Comparison of ENCODE assay signal across 16 cellular contexts in the genomic region with DNA sequence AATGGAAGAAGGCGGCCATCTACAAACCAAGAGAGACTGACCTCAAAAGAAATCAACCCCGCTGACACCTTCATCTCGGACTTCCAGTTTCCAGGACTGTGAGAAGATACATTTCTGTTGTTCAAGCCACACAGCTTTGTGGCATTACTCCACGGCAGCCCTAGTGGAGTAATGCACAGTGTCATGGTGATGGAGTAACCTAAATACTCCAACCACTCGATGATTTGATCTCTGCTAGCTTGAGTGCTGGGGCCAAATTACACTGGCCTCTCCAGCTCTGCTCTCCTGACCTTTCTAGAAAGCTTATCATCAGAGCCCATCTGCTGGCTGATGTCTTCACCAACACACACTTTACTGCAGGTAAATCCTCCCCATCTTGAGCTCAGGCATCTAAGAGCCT. TPM values are rescaled to one million over a fixed set of nuclear protein-coding genes. Genes with fewer than 3 reads are reported as not detected.
DNase-seq lines count a peak whose midpoint lies in the region; ATAC-seq and TF ChIP-seq lines count a peak whose summit lies in the region.
"Had no signal": no experiment of that assay in that cellular context is flagged by ENCODE, and none has a peak within 500 bp of the region (broad histone marks: within the 10 kb centered on the region; RNA-seq: fewer than 3 reads in every experiment).

No MANE protein-coding gene starts in this region.

- H3K27me3 Mint-ChIP-seq in WTC11 (ENCODE audit: low read depth) (no peaks in the 10 kb centered on the region; the same call in 1 of the 2 replicates), neural crest cell (ENCODE audit: low read depth) (no peaks in the 10 kb centered on the region)
- H3K27me3 Mint-ChIP-seq: CD4-positive, alpha-beta T cell had no signal

- no peak for ATAC-seq in WTC11
- no peak for ATAC-seq in GM19351 (IDR thresholded peaks at IDR 0.05; ENCODE audit: unreplicated experiment)
- ATAC-seq in GM18505 (IDR thresholded peaks at IDR 0.05; ENCODE audit: unreplicated experiment): no peak
- ATAC-seq: A549 had no signal

- TF ChIP-seq CTCF in WTC11 (IDR thresholded peaks at IDR 0.05) (no peak), neural crest cell (conservative IDR thresholded peaks at IDR 0.05) (no peak)

- CTCF ChIA-PET in WTC11 (lab: Charles Lee): interaction anchor here (0.5 to 1.2 kb wide), 4 partner anchors 18 to 549 kb away, joined by 3 to 6 read pairs (median 4); no protein-coding TSS in a partner anchor

- POLR2A ChIA-PET in WTC11 (lab: Charles Lee): no interaction called here

- H3K4me3 Mint-ChIP-seq in WTC11: no peak overlapping the region
- H3K4me3 Mint-ChIP-seq in neural crest cell: no peak overlapping the region
- H3K4me3 Mint-ChIP-seq: CD4-positive, alpha-beta T cell; H9 had no signal

- H3K36me3 Mint-ChIP-seq in WTC11 (peaks cover 37% of the 10 kb centered on the region), neural crest cell (ENCODE audit: low read depth) (peaks cover 8% of the 10 kb centered on the region)

- peak; percentile 53 for DNase-seq in D341Med (ENCODE audit: low spot score)
- peak; percentile 92 for DNase-seq in NCI-H82 (lab: John Stamatoyannopoulos, UW)
- DNase-seq in WTC11 (ENCODE audit: low spot score): no peak
- DNase-seq in neural crest cell (ENCODE audit: low read depth, low spot score): no peak
- no peak for DNase-seq in ureter (ENCODE audit: low spot score)
- DNase-seq: AML-193; Caco-2; CD4-positive, alpha-beta T cell; DMS79 treated with DMSO at 0.1 percent for 48 hours; GF-D8; GOT3; H9 had no signal

- H3K9me3 Mint-ChIP-seq in WTC11: peaks cover 18% of the 10 kb centered on the region
- peaks cover under 1% of the 10 kb centered on the region for H3K9me3 Mint-ChIP-seq in neural crest cell

- H3K27ac Mint-ChIP-seq in WTC11 (peak overlapping the region; percentile 30; the same call in 1 of the 2 replicates), neural crest cell (ENCODE audit: unreplicated experiment) (peak overlapping the region; percentile 68)
- H3K27ac Mint-ChIP-seq: CD4-positive, alpha-beta T cell had no signal

- H3K4me1 Mint-ChIP-seq in WTC11 (peaks cover 46% of the 10 kb centered on the region), neural crest cell (peaks cover 17% of the 10 kb centered on the region)

- no peak for TF ChIP-seq POLR2A in GM18505 (IDR thresholded peaks at IDR 0.05; ENCODE audit: borderline replicate concordance, extremely low read depth, insufficient read depth, insufficient read length)

TF ChIP-seq in WTC11, 78 proteins besides CTCF, POLR2A, EP300 and RAD21:
- TF ChIP-seq TP53 (CRISPR knock-in tag; IDR thresholded peaks at IDR 0.05) (no peak), MLX (CRISPR knock-in tag; IDR thresholded peaks at IDR 0.05) (no peak), ZNF317 (CRISPR knock-in tag; IDR thresholded peaks at IDR 0.05; ENCODE audit: borderline replicate concordance, low read depth) (no peak), NFYB (CRISPR knock-in tag; conservative IDR thresholded peaks at IDR 0.05; ENCODE audit: low read depth) (no peak), JAZF1 (CRISPR knock-in tag; IDR thresholded peaks at IDR 0.05) (no peak), ATF1 (CRISPR knock-in tag; IDR thresholded peaks at IDR 0.05) (no peak), STAT6 (CRISPR knock-in tag; conservative IDR thresholded peaks at IDR 0.05; ENCODE audit: low read depth) (no peak), E2F4 (CRISPR knock-in tag; IDR thresholded peaks at IDR 0.05; ENCODE audit: borderline replicate concordance, low read depth) (no peak), ELF4 (CRISPR knock-in tag; IDR thresholded peaks at IDR 0.05; ENCODE audit: low read depth) (no peak)
- TF ChIP-seq, protein P1, sequence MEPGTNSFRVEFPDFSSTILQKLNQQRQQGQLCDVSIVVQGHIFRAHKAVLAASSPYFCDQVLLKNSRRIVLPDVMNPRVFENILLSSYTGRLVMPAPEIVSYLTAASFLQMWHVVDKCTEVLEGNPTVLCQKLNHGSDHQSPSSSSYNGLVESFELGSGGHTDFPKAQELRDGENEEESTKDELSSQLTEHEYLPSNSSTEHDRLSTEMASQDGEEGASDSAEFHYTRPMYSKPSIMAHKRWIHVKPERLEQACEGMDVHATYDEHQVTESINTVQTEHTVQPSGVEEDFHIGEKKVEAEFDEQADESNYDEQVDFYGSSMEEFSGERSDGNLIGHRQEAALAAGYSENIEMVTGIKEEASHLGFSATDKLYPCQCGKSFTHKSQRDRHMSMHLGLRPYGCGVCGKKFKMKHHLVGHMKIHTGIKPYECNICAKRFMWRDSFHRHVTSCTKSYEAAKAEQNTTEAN (CRISPR knock-in tag; IDR thresholded peaks at IDR 0.05): no peak
TF ChIP-seq in WTC11: peak in this region for 0.

RNA-seq across cellular contexts. Expression of gene GALNT17, which starts 52.2 kb away (rescaled TPM):
- 61.1 to 70.0 TPM (median 67.9 TPM) in 3 replicates for total RNA-seq in WTC11 (2021)
- 10.4 and 11.0 TPM in 2 replicates for total RNA-seq in neural crest cell
- total RNA-seq in ureter: 6.0 TPM
- total RNA-seq: Caco-2; CD4-positive, alpha-beta T cell; HT1080 had no signal

Comparison
In these comparisons a context has a peak if more than half of its experiments do, and no peak if none do; other contexts are left out.
1. DNase-seq: peak in D341Med (single experiment) and NCI-H82 (single experiment); none in WTC11 (single experiment), neural crest cell (single experiment) and ureter (single experiment).